In the genomic region with DNA sequence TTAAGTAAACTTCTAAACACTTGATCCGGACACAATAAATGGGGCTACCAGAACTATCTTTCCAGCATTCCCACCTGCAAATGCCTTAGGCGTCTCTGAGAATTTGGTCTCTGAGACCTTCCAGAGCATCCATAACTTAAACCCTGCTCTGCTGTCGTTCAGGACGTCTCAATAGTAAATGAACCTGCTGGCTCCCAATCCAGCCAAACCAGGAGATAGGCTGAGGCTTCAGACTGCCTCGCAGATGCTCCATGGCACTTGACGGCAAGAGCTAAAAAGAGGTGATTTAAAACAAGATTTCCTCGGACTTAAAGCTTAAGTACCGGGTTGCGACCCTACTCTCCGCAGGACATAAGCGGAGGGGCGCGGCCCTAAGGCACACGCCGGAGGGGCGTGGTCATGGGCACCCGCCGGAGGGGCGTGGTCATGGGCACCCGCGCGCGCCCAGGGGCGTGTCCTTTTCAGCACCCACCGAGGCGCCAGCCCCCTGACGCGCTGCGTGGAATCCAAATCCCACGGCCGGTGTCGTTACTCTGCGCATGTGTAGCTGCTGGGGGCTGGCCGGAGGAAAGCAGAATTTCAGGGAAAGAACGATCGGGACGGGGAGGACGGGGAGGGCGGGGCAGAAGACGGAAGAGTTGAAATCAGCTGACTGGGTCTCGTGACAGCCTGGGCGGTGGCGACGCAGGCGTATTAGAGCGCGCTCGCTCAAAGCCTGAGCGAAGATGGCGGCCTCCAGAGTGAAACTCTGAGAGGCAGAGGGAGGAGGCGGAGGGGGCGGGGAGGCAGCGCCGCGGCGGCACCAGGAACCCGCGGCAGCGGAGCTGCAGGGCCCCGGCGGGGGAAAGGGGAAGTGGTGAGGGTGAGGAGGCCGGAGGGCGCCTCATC, we compare ENCODE assay signal across 1 cellular context.
TF ChIP-seq lines count a peak whose summit lies in the region.

A gene with protein sequence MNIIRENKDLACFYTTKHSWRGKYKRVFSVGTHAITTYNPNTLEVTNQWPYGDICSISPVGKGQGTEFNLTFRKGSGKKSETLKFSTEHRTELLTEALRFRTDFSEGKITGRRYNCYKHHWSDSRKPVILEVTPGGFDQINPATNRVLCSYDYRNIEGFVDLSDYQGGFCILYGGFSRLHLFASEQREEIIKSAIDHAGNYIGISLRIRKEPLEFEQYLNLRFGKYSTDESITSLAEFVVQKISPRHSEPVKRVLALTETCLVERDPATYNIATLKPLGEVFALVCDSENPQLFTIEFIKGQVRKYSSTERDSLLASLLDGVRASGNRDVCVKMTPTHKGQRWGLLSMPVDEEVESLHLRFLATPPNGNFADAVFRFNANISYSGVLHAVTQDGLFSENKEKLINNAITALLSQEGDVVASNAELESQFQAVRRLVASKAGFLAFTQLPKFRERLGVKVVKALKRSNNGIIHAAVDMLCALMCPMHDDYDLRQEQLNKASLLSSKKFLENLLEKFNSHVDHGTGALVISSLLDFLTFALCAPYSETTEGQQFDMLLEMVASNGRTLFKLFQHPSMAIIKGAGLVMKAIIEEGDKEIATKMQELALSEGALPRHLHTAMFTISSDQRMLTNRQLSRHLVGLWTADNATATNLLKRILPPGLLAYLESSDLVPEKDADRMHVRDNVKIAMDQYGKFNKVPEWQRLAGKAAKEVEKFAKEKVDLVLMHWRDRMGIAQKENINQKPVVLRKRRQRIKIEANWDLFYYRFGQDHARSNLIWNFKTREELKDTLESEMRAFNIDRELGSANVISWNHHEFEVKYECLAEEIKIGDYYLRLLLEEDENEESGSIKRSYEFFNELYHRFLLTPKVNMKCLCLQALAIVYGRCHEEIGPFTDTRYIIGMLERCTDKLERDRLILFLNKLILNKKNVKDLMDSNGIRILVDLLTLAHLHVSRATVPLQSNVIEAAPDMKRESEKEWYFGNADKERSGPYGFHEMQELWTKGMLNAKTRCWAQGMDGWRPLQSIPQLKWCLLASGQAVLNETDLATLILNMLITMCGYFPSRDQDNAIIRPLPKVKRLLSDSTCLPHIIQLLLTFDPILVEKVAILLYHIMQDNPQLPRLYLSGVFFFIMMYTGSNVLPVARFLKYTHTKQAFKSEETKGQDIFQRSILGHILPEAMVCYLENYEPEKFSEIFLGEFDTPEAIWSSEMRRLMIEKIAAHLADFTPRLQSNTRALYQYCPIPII (N-terminal part only) (plus strand): TSS at position 696 of the 888 bp plus-strand sequence. CDS start 17,049 bp downstream, outside the sequence.

TF ChIP-seq in HepG2, 621 proteins besides CTCF, POLR2A, EP300 and RAD21 (continued from another document and continues in another):
- TF ChIP-seq, protein P1, sequence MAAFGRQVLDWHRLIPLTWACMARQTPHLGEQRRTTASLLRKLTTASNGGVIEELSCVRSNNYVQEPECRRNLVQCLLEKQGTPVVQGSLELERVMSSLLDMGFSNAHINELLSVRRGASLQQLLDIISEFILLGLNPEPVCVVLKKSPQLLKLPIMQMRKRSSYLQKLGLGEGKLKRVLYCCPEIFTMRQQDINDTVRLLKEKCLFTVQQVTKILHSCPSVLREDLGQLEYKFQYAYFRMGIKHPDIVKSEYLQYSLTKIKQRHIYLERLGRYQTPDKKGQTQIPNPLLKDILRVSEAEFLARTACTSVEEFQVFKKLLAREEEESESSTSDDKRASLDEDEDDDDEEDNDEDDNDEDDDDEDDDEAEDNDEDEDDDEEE (CRISPR knock-in tag; IDR thresholded peaks at IDR 0.05): no peak
- TF ChIP-seq, protein P2, sequence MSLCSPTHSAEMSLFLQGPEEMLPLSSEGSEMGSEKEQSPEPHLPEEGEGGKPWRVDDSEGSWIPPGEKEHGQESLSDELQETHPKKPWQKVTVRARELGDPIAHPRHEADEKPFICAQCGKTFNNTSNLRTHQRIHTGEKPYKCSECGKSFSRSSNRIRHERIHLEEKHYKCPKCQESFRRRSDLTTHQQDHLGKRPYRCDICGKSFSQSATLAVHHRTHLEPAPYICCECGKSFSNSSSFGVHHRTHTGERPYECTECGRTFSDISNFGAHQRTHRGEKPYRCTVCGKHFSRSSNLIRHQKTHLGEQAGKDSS (CRISPR knock-in tag; IDR thresholded peaks at IDR 0.05; ENCODE audit: borderline replicate concordance, low read depth): peak; percentile 41; the same call in 1 of the 2 replicates
- TF ChIP-seq JARID2 (CRISPR knock-in tag; IDR thresholded peaks at IDR 0.05; ENCODE audit: insufficient replicate concordance) (no peak), ERF (CRISPR knock-in tag; IDR thresholded peaks at IDR 0.05) (0 out of 2 replicates have a peak, but pooled peaks have one; percentile 30), ZFP90 (CRISPR knock-in tag; IDR thresholded peaks at IDR 0.05; ENCODE audit: borderline replicate concordance) (no peak), ZBTB21 (CRISPR knock-in tag; IDR thresholded peaks at IDR 0.05) (no peak), ZSCAN25 (CRISPR knock-in tag; IDR thresholded peaks at IDR 0.05) (no peak), ZNF24 (IDR thresholded peaks at IDR 0.05) (no peak), FOXK1 (CRISPR knock-in tag; IDR thresholded peaks at IDR 0.05; ENCODE audit: borderline replicate concordance, low read depth) (no peak), PLRG1 (conservative IDR thresholded peaks at IDR 0.05) (no peak), TCF7 (IDR thresholded peaks at IDR 0.05; ENCODE audit: low read depth) (no peak), TAF1 (CRISPR knock-in tag; IDR thresholded peaks at IDR 0.05) (peak; percentile 84), RFXANK (CRISPR knock-in tag; IDR thresholded peaks at IDR 0.05) (no peak), GTF3A (CRISPR knock-in tag; conservative IDR thresholded peaks at IDR 0.05) (no peak), ZNF570 (CRISPR knock-in tag; IDR thresholded peaks at IDR 0.05; ENCODE audit: borderline replicate concordance) (no peak), RXRB (CRISPR knock-in tag; IDR thresholded peaks at IDR 0.05; ENCODE audit: borderline replicate concordance) (0 out of 2 replicates have a peak, but pooled peaks have one; percentile 10), SMAD9 (CRISPR knock-in tag; IDR thresholded peaks at IDR 0.05) (no peak), ZNF543 (CRISPR knock-in tag; IDR thresholded peaks at IDR 0.05) (no peak), RAD51 (IDR thresholded peaks at IDR 0.05; ENCODE audit: borderline replicate concordance) (peak; percentile 94), ZNF563 (CRISPR knock-in tag; IDR thresholded peaks at IDR 0.05) (no peak), KLF11 (CRISPR knock-in tag; IDR thresholded peaks at IDR 0.05) (no peak; the same call in 1 of the 2 replicates), ZNF496 (CRISPR knock-in tag; IDR thresholded peaks at IDR 0.05; ENCODE audit: insufficient replicate concordance) (no peak), ZNF615 (CRISPR knock-in tag; IDR thresholded peaks at IDR 0.05; ENCODE audit: borderline replicate concordance) (no peak), FOXC1 (CRISPR knock-in tag; IDR thresholded peaks at IDR 0.05; ENCODE audit: borderline replicate concordance) (no peak)
- TF ChIP-seq, protein P3, sequence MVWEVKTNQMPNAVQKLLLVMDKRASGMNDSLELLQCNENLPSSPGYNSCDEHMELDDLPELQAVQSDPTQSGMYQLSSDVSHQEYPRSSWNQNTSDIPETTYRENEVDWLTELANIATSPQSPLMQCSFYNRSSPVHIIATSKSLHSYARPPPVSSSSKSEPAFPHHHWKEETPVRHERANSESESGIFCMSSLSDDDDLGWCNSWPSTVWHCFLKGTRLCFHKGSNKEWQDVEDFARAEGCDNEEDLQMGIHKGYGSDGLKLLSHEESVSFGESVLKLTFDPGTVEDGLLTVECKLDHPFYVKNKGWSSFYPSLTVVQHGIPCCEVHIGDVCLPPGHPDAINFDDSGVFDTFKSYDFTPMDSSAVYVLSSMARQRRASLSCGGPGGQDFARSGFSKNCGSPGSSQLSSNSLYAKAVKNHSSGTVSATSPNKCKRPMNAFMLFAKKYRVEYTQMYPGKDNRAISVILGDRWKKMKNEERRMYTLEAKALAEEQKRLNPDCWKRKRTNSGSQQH (CRISPR knock-in tag; IDR thresholded peaks at IDR 0.05; ENCODE audit: low read depth): no peak; the same call in 1 of the 2 replicates
- TF ChIP-seq, protein P4, sequence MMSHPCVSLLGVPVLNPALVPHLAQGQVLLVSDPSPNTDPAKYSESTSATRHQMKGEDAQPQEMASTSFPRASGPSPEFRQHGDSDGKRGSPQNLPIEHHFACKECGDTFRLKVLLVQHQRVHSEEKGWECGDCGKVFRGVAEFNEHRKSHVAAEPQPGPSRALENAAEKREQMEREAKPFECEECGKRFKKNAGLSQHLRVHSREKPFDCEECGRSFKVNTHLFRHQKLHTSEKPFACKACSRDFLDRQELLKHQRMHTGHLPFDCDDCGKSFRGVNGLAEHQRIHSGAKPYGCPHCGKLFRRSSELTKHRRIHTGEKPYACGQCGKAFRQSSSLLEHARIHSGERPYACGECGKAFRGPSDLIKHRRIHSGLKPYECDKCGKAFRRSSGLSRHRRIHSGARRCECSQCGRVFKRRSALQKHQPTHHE (CRISPR knock-in tag; IDR thresholded peaks at IDR 0.05; ENCODE audit: borderline replicate concordance): no peak
- TF ChIP-seq, protein P5, sequence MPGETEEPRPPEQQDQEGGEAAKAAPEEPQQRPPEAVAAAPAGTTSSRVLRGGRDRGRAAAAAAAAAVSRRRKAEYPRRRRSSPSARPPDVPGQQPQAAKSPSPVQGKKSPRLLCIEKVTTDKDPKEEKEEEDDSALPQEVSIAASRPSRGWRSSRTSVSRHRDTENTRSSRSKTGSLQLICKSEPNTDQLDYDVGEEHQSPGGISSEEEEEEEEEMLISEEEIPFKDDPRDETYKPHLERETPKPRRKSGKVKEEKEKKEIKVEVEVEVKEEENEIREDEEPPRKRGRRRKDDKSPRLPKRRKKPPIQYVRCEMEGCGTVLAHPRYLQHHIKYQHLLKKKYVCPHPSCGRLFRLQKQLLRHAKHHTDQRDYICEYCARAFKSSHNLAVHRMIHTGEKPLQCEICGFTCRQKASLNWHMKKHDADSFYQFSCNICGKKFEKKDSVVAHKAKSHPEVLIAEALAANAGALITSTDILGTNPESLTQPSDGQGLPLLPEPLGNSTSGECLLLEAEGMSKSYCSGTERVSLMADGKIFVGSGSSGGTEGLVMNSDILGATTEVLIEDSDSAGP (CRISPR knock-in tag; IDR thresholded peaks at IDR 0.05; ENCODE audit: borderline replicate concordance): peak; percentile 54; the same call in 1 of the 2 replicates
- TF ChIP-seq, protein P6, sequence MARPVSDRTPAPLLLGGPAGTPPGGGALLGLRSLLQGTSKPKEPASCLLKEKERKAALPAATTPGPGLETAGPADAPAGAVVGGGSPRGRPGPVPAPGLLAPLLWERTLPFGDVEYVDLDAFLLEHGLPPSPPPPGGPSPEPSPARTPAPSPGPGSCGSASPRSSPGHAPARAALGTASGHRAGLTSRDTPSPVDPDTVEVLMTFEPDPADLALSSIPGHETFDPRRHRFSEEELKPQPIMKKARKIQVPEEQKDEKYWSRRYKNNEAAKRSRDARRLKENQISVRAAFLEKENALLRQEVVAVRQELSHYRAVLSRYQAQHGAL (CRISPR knock-in tag; IDR thresholded peaks at IDR 0.05; ENCODE audit: not compliant biosample characterization): no peak
- TF ChIP-seq, protein P7, sequence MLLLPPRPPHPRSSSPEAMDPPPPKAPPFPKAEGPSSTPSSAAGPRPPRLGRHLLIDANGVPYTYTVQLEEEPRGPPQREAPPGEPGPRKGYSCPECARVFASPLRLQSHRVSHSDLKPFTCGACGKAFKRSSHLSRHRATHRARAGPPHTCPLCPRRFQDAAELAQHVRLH (CRISPR knock-in tag; IDR thresholded peaks at IDR 0.05; ENCODE audit: borderline replicate concordance, low read depth): 0 out of 2 replicates have a peak, but pooled peaks have one; percentile 18
- TF ChIP-seq, protein P8, sequence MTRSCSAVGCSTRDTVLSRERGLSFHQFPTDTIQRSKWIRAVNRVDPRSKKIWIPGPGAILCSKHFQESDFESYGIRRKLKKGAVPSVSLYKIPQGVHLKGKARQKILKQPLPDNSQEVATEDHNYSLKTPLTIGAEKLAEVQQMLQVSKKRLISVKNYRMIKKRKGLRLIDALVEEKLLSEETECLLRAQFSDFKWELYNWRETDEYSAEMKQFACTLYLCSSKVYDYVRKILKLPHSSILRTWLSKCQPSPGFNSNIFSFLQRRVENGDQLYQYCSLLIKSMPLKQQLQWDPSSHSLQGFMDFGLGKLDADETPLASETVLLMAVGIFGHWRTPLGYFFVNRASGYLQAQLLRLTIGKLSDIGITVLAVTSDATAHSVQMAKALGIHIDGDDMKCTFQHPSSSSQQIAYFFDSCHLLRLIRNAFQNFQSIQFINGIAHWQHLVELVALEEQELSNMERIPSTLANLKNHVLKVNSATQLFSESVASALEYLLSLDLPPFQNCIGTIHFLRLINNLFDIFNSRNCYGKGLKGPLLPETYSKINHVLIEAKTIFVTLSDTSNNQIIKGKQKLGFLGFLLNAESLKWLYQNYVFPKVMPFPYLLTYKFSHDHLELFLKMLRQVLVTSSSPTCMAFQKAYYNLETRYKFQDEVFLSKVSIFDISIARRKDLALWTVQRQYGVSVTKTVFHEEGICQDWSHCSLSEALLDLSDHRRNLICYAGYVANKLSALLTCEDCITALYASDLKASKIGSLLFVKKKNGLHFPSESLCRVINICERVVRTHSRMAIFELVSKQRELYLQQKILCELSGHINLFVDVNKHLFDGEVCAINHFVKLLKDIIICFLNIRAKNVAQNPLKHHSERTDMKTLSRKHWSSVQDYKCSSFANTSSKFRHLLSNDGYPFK (CRISPR knock-in tag; IDR thresholded peaks at IDR 0.05; ENCODE audit: borderline replicate concordance): peak; percentile 91
